1 cellular context compared by ENCODE assay signal in the genomic region with DNA sequence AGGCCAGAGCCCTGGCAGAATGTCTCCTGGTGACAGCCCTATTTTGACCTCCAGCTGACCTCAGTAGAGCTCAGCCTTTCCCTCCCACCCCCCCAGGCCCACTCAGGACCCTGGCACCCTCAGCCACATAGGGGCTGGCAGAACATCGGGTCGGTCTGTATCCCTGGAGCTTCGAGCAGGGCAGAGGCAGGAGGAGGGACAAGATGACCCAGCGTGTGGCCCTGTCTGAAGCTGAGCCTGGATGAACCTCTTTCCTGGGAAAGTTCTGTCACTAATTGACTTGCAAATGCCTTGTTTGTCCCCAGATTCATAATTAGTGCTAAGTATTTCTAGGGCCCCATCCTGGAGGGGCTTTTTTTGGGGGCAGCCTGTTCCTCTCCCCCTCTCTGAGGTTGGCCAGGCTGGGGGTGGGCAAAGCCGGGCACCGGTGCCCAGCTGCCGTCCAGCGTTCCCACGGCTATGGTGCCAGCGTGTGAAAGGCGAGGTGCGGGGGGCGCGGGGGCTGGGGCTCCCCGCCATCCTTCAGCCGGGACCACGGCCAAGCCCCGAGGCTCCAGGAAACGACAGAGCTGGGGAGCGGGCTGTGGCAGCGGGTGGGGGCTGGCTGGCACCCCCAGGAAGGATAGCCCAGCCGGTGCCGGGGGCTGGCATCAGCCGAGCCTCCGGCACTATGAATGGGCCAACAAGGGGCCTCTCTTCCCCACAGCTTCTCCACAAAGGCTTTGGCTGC.
TF ChIP-seq lines count a peak whose summit lies in the region.

No MANE protein-coding gene starts in this region.

TF ChIP-seq in GM23338, 12 proteins besides CTCF, POLR2A, EP300 and RAD21:
- TF ChIP-seq, protein P1, sequence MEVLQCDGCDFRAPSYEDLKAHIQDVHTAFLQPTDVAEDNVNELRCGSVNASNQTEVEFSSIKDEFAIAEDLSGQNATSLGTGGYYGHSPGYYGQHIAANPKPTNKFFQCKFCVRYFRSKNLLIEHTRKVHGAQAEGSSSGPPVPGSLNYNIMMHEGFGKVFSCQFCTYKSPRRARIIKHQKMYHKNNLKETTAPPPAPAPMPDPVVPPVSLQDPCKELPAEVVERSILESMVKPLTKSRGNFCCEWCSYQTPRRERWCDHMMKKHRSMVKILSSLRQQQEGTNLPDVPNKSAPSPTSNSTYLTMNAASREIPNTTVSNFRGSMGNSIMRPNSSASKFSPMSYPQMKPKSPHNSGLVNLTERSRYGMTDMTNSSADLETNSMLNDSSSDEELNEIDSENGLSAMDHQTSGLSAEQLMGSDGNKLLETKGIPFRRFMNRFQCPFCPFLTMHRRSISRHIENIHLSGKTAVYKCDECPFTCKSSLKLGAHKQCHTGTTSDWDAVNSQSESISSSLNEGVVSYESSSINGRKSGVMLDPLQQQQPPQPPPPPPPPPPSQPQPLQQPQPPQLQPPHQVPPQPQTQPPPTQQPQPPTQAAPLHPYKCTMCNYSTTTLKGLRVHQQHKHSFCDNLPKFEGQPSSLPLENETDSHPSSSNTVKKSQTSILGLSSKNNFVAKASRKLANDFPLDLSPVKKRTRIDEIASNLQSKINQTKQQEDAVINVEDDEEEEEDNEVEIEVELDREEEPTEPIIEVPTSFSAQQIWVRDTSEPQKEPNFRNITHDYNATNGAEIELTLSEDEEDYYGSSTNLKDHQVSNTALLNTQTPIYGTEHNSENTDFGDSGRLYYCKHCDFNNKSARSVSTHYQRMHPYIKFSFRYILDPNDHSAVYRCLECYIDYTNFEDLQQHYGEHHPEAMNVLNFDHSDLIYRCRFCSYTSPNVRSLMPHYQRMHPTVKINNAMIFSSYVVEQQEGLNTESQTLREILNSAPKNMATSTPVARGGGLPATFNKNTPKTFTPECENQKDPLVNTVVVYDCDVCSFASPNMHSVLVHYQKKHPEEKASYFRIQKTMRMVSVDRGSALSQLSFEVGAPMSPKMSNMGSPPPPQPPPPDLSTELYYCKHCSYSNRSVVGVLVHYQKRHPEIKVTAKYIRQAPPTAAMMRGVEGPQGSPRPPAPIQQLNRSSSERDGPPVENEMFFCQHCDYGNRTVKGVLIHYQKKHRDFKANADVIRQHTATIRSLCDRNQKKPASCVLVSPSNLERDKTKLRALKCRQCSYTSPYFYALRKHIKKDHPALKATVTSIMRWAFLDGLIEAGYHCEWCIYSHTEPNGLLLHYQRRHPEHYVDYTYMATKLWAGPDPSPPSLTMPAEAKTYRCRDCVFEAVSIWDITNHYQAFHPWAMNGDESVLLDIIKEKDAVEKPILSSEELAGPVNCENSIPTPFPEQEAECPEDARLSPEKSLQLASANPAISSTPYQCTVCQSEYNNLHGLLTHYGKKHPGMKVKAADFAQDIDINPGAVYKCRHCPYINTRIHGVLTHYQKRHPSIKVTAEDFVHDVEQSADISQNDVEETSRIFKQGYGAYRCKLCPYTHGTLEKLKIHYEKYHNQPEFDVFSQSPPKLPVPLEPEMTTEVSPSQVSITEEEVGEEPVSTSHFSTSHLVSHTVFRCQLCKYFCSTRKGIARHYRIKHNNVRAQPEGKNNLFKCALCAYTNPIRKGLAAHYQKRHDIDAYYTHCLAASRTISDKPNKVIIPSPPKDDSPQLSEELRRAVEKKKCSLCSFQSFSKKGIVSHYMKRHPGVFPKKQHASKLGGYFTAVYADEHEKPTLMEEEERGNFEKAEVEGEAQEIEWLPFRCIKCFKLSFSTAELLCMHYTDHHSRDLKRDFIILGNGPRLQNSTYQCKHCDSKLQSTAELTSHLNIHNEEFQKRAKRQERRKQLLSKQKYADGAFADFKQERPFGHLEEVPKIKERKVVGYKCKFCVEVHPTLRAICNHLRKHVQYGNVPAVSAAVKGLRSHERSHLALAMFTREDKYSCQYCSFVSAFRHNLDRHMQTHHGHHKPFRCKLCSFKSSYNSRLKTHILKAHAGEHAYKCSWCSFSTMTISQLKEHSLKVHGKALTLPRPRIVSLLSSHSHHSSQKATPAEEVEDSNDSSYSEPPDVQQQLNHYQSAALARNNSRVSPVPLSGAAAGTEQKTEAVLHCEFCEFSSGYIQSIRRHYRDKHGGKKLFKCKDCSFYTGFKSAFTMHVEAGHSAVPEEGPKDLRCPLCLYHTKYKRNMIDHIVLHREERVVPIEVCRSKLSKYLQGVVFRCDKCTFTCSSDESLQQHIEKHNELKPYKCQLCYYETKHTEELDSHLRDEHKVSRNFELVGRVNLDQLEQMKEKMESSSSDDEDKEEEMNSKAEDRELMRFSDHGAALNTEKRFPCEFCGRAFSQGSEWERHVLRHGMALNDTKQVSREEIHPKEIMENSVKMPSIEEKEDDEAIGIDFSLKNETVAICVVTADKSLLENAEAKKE (CRISPR knock-in tag; IDR thresholded peaks at IDR 0.05): no peak
- TF ChIP-seq POLR2AphosphoS5 (IDR thresholded peaks at IDR 0.05; ENCODE audit: low read depth): no peak
- TF ChIP-seq REST (IDR thresholded peaks at IDR 0.05; ENCODE audit: unreplicated experiment): no peak
- TF ChIP-seq JUNB (IDR thresholded peaks at IDR 0.05; ENCODE audit: unreplicated experiment): no peak
- no peak for TF ChIP-seq EZH2phosphoT487 (IDR thresholded peaks at IDR 0.05; ENCODE audit: unreplicated experiment)
- no peak for TF ChIP-seq CREB1 (CRISPR knock-in tag; IDR thresholded peaks at IDR 0.05; ENCODE audit: low read depth)
- no peak for TF ChIP-seq STAT1 (IDR thresholded peaks at IDR 0.05; ENCODE audit: unreplicated experiment)
- no peak for TF ChIP-seq ZNF331 (CRISPR knock-in tag; IDR thresholded peaks at IDR 0.05; ENCODE audit: low read depth)
- no peak for TF ChIP-seq EZH2 (IDR thresholded peaks at IDR 0.05; ENCODE audit: low read depth, unreplicated experiment)
- TF ChIP-seq, protein P2, sequence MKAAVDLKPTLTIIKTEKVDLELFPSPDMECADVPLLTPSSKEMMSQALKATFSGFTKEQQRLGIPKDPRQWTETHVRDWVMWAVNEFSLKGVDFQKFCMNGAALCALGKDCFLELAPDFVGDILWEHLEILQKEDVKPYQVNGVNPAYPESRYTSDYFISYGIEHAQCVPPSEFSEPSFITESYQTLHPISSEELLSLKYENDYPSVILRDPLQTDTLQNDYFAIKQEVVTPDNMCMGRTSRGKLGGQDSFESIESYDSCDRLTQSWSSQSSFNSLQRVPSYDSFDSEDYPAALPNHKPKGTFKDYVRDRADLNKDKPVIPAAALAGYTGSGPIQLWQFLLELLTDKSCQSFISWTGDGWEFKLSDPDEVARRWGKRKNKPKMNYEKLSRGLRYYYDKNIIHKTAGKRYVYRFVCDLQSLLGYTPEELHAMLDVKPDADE (IDR thresholded peaks at IDR 0.05): no peak
- TF ChIP-seq ZNF114 (CRISPR knock-in tag; IDR thresholded peaks at IDR 0.05): no peak
- no peak for TF ChIP-seq NANOG (IDR thresholded peaks at IDR 0.05; ENCODE audit: borderline replicate concordance)
